8 cellular contexts compared by ENCODE assay signal in genomic region chr3:51024765-51025681, GRCh38.
DNase-seq lines count a peak whose midpoint lies in the region; ATAC-seq lines count a peak whose summit lies in the region.

No MANE protein-coding gene starts in this region.

- peaks cover 4% of the 10 kb centered on the region for H3K36me3 Mint-ChIP-seq in T-helper 2 cell treated with Interferon-gamma antibody and Interleukin-4, amounts not matched to agents 5 μg/mL and 100 μg/mL, for 36 hours (ENCODE audit: low read depth)
- peaks cover 4% of the 10 kb centered on the region for H3K36me3 Mint-ChIP-seq in activated naive CD8-positive, alpha-beta T cell treated with anti-CD3 and anti-CD28 coated beads, Interleukin-2, amount 50 U/mL, for 24 hours (ENCODE audit: low read depth)

- peak overlapping the region; percentile 66 for H3K4me3 Mint-ChIP-seq in T-helper 2 cell treated with Interferon-gamma antibody and Interleukin-4, amounts not matched to agents 5 μg/mL and 100 μg/mL, for 36 hours
- H3K4me3 Mint-ChIP-seq in activated naive CD8-positive, alpha-beta T cell treated with anti-CD3 and anti-CD28 coated beads, Interleukin-2, amount 50 U/mL, for 24 hours = peak overlapping the region; percentile 39

- peak; percentile 4 for DNase-seq in H4 (ENCODE audit: low spot score)
- peak; percentile 43 for DNase-seq in T-helper 2 cell treated with Interferon-gamma antibody and Interleukin-4, amounts not matched to agents 5 μg/mL and 100 μg/mL, for 36 hours (ENCODE audit: low spot score)
- peak; percentile 41 for DNase-seq in activated naive CD8-positive, alpha-beta T cell treated with anti-CD3 and anti-CD28 coated beads, Interleukin-2, amount 50 U/mL, for 24 hours
- peak; percentile 29 to 33 for DNase-seq in stimulated activated CD4-positive, alpha-beta T cell treated with anti-CD3 and anti-CD28 coated beads, Interleukin-15, amount 100 ng/mL, for 48 hours (ENCODE audit: low read depth in 2 of 2)
- no peak for DNase-seq in NK-92 (lab: John Stamatoyannopoulos, UW; ENCODE audit: unreplicated experiment)
- no peak for DNase-seq in SIG-M5 treated with dmso at 0.1 percent for 504 hours (lab: John Stamatoyannopoulos, UW; ENCODE audit: unreplicated experiment)

- peak; percentile 93 for ATAC-seq in activated naive CD8-positive, alpha-beta T cell treated with anti-CD3 and anti-CD28 coated beads, Interleukin-2, amount 50 U/mL, for 24 hours
- ATAC-seq in GM19467 (IDR thresholded peaks at IDR 0.05; ENCODE audit: unreplicated experiment) (no peak), HG02938 (IDR thresholded peaks at IDR 0.05; ENCODE audit: unreplicated experiment) (no peak)

- peak overlapping the region; percentile 52 for H3K27ac Mint-ChIP-seq in T-helper 2 cell treated with Interferon-gamma antibody and Interleukin-4, amounts not matched to agents 5 μg/mL and 100 μg/mL, for 36 hours
- H3K27ac Mint-ChIP-seq in activated naive CD8-positive, alpha-beta T cell treated with anti-CD3 and anti-CD28 coated beads, Interleukin-2, amount 50 U/mL, for 24 hours = peak overlapping the region; percentile 32

- H3K27me3 Mint-ChIP-seq in T-helper 2 cell treated with Interferon-gamma antibody and Interleukin-4, amounts not matched to agents 5 μg/mL and 100 μg/mL, for 36 hours (ENCODE audit: low read depth) = peaks cover 9% of the 10 kb centered on the region
- H3K27me3 Mint-ChIP-seq in activated naive CD8-positive, alpha-beta T cell treated with anti-CD3 and anti-CD28 coated beads, Interleukin-2, amount 50 U/mL, for 24 hours = no peaks in the 10 kb centered on the region

- peaks cover 23% of the 10 kb centered on the region for H3K9me3 Mint-ChIP-seq in T-helper 2 cell treated with Interferon-gamma antibody and Interleukin-4, amounts not matched to agents 5 μg/mL and 100 μg/mL, for 36 hours
- peaks cover 14% of the 10 kb centered on the region for H3K9me3 Mint-ChIP-seq in activated naive CD8-positive, alpha-beta T cell treated with anti-CD3 and anti-CD28 coated beads, Interleukin-2, amount 50 U/mL, for 24 hours

- H3K4me1 Mint-ChIP-seq in T-helper 2 cell treated with Interferon-gamma antibody and Interleukin-4, amounts not matched to agents 5 μg/mL and 100 μg/mL, for 36 hours (ENCODE audit: low read depth) = peaks cover 29% of the 10 kb centered on the region
- H3K4me1 Mint-ChIP-seq in activated naive CD8-positive, alpha-beta T cell treated with anti-CD3 and anti-CD28 coated beads, Interleukin-2, amount 50 U/mL, for 24 hours = peaks cover 33% of the 10 kb centered on the region

Comparison
In these comparisons a context has a peak if more than half of its experiments do, and no peak if none do; other contexts are left out.
1. DNase-seq: peak in H4 (single experiment), T-helper 2 cell treated with Interferon-gamma antibody and Interleukin-4, amounts not matched to agents 5 μg/mL and 100 μg/mL, for 36 hours (single experiment), activated naive CD8-positive, alpha-beta T cell treated with anti-CD3 and anti-CD28 coated beads, Interleukin-2, amount 50 U/mL, for 24 hours (single experiment) and stimulated activated CD4-positive, alpha-beta T cell treated with anti-CD3 and anti-CD28 coated beads, Interleukin-15, amount 100 ng/mL, for 48 hours (2 of 2); none in NK-92 (single experiment) and SIG-M5 treated with dmso at 0.1 percent for 504 hours (single experiment).